16 cellular contexts compared by ENCODE assay signal in genomic region chr10:62422068-62422590, GRCh38. TPM values are rescaled to one million over a fixed set of nuclear protein-coding genes. Genes with fewer than 3 reads are reported as not detected.
DNase-seq lines count a peak whose midpoint lies in the region; ATAC-seq and TF ChIP-seq lines count a peak whose summit lies in the region.
"Had no signal": no experiment of that assay in that cellular context is flagged by ENCODE, and none has a peak within 500 bp of the region (broad histone marks: within the 10 kb centered on the region; RNA-seq: fewer than 3 reads in every experiment).

No MANE protein-coding gene starts in this region.

- peaks cover 4% of the 10 kb centered on the region for H3K27me3 Mint-ChIP-seq in activated T-cell treated with anti-CD3 and anti-CD28 coated beads, Interleukin-2, amount 50 U/mL, for 4 hours (ENCODE audit: low read depth)
- H3K27me3 Mint-ChIP-seq: memory B cell had no signal

- POLR2A ChIA-PET in AG04450 (lab: Yijun Ruan, JAX), result no interaction called here
- POLR2A ChIA-PET in HEK293 (lab: Yijun Ruan, JAX), result no interaction called here

- H3K36me3 Mint-ChIP-seq in activated T-cell treated with anti-CD3 and anti-CD28 coated beads, Interleukin-2, amount 50 U/mL, for 4 hours (ENCODE audit: insufficient read depth), result no peaks in the 10 kb centered on the region
- H3K36me3 Mint-ChIP-seq: activated naive CD8-positive, alpha-beta T cell treated with anti-CD3 and anti-CD28 coated beads for 36 hours; memory B cell had no signal

- ATAC-seq in HG03432 (IDR thresholded peaks at IDR 0.05; ENCODE audit: unreplicated experiment), result no peak
- ATAC-seq in activated T-cell treated with anti-CD3 and anti-CD28 coated beads, Interleukin-2, amount 50 U/mL, for 4 hours, result no peak

- peak; percentile 58 for DNase-seq in AG04450 (ENCODE audit: low read depth, low spot score)
- peak; percentile 16 for DNase-seq in amniotic stem cell (lab: John Stamatoyannopoulos, UW)
- DNase-seq in glomerular visceral epithelial cell (ENCODE audit: extremely low spot score), result peak; percentile 37
- no peak for DNase-seq in effector CD8-positive, alpha-beta T cell (lab: John Stamatoyannopoulos, UW)
- no peak for DNase-seq in NCI-H748 (lab: John Stamatoyannopoulos, UW; ENCODE audit: unreplicated experiment)
- no peak for DNase-seq in activated T-cell treated with anti-CD3 and anti-CD28 coated beads, Interleukin-2, amount 50 U/mL, for 4 hours
- DNase-seq: activated naive CD8-positive, alpha-beta T cell treated with anti-CD3 and anti-CD28 coated beads for 36 hours; C1 segment of cervical spinal cord; dorsolateral prefrontal cortex; NCI-H446 treated with DMSO at 0.1 percent for 48 hours; stimulated activated CD4-positive, alpha-beta T cell treated with anti-CD3 and anti-CD28 coated beads, Interleukin-2, amount 100 ng/mL, for 48 hours; stimulated activated naive CD4-positive, alpha-beta T cell had no signal

- H3K27me3 ChIP-seq in AG04450 (ENCODE audit: control insufficient read depth, insufficient read depth, low read length), result no peaks in the 10 kb centered on the region
- H3K27me3 ChIP-seq: dorsolateral prefrontal cortex had no signal

- H3K27ac ChIP-seq in AG04450 (ENCODE audit: low read depth, low read length), result no peak overlapping the region
- no peak overlapping the region for H3K27ac ChIP-seq in HEK293 (ENCODE audit: extremely low read depth, low read depth, low read length)
- H3K27ac ChIP-seq: dorsolateral prefrontal cortex, parathyroid adenoma had no signal

- H3K4me1 Mint-ChIP-seq in activated T-cell treated with anti-CD3 and anti-CD28 coated beads, Interleukin-2, amount 50 U/mL, for 4 hours (ENCODE audit: low read depth), result peaks cover 25% of the 10 kb centered on the region
- H3K4me1 Mint-ChIP-seq: memory B cell had no signal

- H3K4me3 ChIP-seq in AG04450 (ENCODE audit: low read depth, low read length) (no peak overlapping the region), HEK293 (ENCODE audit: low read depth, low read length) (no peak overlapping the region)
- H3K4me3 ChIP-seq: dorsolateral prefrontal cortex had no signal

- no peaks in the 10 kb centered on the region for H3K9me3 Mint-ChIP-seq in activated T-cell treated with anti-CD3 and anti-CD28 coated beads, Interleukin-2, amount 50 U/mL, for 4 hours
- H3K9me3 Mint-ChIP-seq: activated naive CD8-positive, alpha-beta T cell treated with anti-CD3 and anti-CD28 coated beads for 36 hours; memory B cell had no signal

- no peaks in the 10 kb centered on the region for H3K36me3 ChIP-seq in HEK293 (ENCODE audit: control insufficient read depth in 2 of 2, insufficient read depth in 1 of 2, low read length in 2 of 2)

- TF ChIP-seq CTCF in AG04450 (IDR thresholded peaks at IDR 0.05; ENCODE audit: low read depth, low read length) (peak; percentile 28; the same call in 1 of the 2 replicates), HEK293 (tag by site-specific recombination; IDR thresholded peaks at IDR 0.05) (no peak)

- no peak overlapping the region for H3K4me3 Mint-ChIP-seq in activated T-cell treated with anti-CD3 and anti-CD28 coated beads, Interleukin-2, amount 50 U/mL, for 4 hours
- H3K4me3 Mint-ChIP-seq: activated naive CD8-positive, alpha-beta T cell treated with anti-CD3 and anti-CD28 coated beads for 36 hours; memory B cell had no signal

- no peaks in the 10 kb centered on the region for H3K4me1 ChIP-seq in HEK293 (ENCODE audit: control insufficient read depth, insufficient read depth, low read length)
- H3K4me1 ChIP-seq: parathyroid adenoma had no signal

- H3K9me3 ChIP-seq in AG04450 (ENCODE audit: control insufficient read depth, insufficient read depth, low read length), result no peaks in the 10 kb centered on the region
- H3K9me3 ChIP-seq in HEK293 (ENCODE audit: control insufficient read depth, insufficient read depth, low read depth, low read length), result no peaks in the 10 kb centered on the region

- CTCF ChIA-PET in AG04450 (lab: Charles Lee), result interaction anchor here (2.4 to 4.1 kb wide), 2 partner anchors 16 kb away, joined by 14 to 32 read pairs; no protein-coding TSS in a partner anchor
- CTCF ChIA-PET in HEK293 (lab: Yijun Ruan, JAX), result interaction anchor here (1.5 kb wide), 1 partner anchor 15 kb away, joined by 3 read pairs; no protein-coding TSS in a partner anchor

TF ChIP-seq in HEK293, 187 proteins besides CTCF, POLR2A, EP300 and RAD21:
- TF ChIP-seq ZFHX2 (tag by site-specific recombination; conservative IDR thresholded peaks at IDR 0.05) (0 out of 2 replicates have a peak, but pooled peaks have one; percentile 29), ZNF140 (tag by site-specific recombination; IDR thresholded peaks at IDR 0.05) (no peak)

RNA-seq across cellular contexts. Expression of gene ZNF365, which starts 48.0 kb away (rescaled TPM):
- 2.8 and 3.9 TPM in 2 replicates for polyA plus RNA-seq in AG04450 (2011; rRNA removed)
- 5.2 and 5.4 TPM in 2 replicates for polyA minus RNA-seq in AG04450 (2011; rRNA and poly(A)+ RNA removed)
- 1 to 10 TPM; 1.3 to 3.4 (median 1.7) TPM for total RNA-seq in activated T-cell treated with anti-CD3 and anti-CD28 coated beads, Interleukin-2, amount 50 U/mL, for 4 hours
- total RNA-seq: activated naive CD8-positive, alpha-beta T cell treated with anti-CD3 and anti-CD28 coated beads for 36 hours had no signal

Comparison
In these comparisons a context has a peak if more than half of its experiments do, and no peak if none do; other contexts are left out.
1. DNase-seq: peak in AG04450 (single experiment), amniotic stem cell (single experiment) and glomerular visceral epithelial cell (single experiment); none in effector CD8-positive, alpha-beta T cell (single experiment), NCI-H748 (single experiment) and activated T-cell treated with anti-CD3 and anti-CD28 coated beads, Interleukin-2, amount 50 U/mL, for 4 hours (single experiment).